ENCODE assay signal across 26 cellular contexts in genomic region chr1:89930579-89930978, GRCh38.
A peak's percentile ranks its signal among the peaks of the same experiment; 100 is the strongest.
DNase-seq lines count a peak whose midpoint lies in the region; ATAC-seq, FAIRE-seq and TF ChIP-seq lines count a peak whose summit lies in the region.
"Had no signal": no experiment of that assay in that cellular context is flagged by ENCODE, and none has a peak within 500 bp of the region (broad histone marks: within the 10 kb centered on the region; RNA-seq: fewer than 3 reads in every experiment).

No MANE protein-coding gene starts in this region.

- H2BK120ac ChIP-seq in H1 (replicated peaks; ENCODE audit: low read depth, low read length) = peak overlapping the region; percentile 25

- TF ChIP-seq RAD21 in H1 (IDR thresholded peaks at IDR 0.05 in 1 of 2, conservative IDR thresholded peaks at IDR 0.05 in 1 of 2; ENCODE audit: low read depth in 2 of 2, low read length in 2 of 2) = no peak

- 72% methylated on average over 2 of the region's 2 CpGs; no CpG with 5 or more reads in 1 of the 2 experiments for WGBS in H1 (ENCODE audit: extremely low coverage in 1 of 2, insufficient coverage in 1 of 2, insufficient read length in 1 of 2, insufficient replicate concordance in 2 of 2, low coverage in 1 of 2, low lambda C conversion rate in 2 of 2, missing lambda C conversion rate in 1 of 2), 2 experiments
- 91% methylated on average over 2 of the region's 2 CpGs for WGBS in thymus

- intact Hi-C loops in CD8-positive, alpha-beta T cell (cut with DNase I, micrococcal nuclease) = no loop called here

- H3K9me3 ChIP-seq in CD8-positive, alpha-beta T cell (ENCODE audit: low read length) = no peaks in the 10 kb centered on the region
- H3K9me3 ChIP-seq in HEK293 (ENCODE audit: control insufficient read depth, insufficient read depth, low read depth, low read length) = no peaks in the 10 kb centered on the region
- peaks cover 0 to 7% of the 10 kb centered on the region in 2 experiments; a peak in 1 of 4 replicates for H3K9me3 ChIP-seq in H1 (ENCODE audit: insufficient read depth in 2 of 2, low read depth in 1 of 2, low read length in 1 of 2)
- no peaks in the 10 kb centered on the region for H3K9me3 ChIP-seq in thymus (ENCODE audit: control insufficient read depth)
- no peaks in the 10 kb centered on the region for H3K9me3 ChIP-seq in MG63
- H3K9me3 ChIP-seq: SJSA1 had no signal

- H3K27ac ChIP-seq in CD8-positive, alpha-beta T cell (ENCODE audit: low read depth, low read length) = no peak overlapping the region
- no peak overlapping the region for H3K27ac ChIP-seq in HEK293 (ENCODE audit: extremely low read depth, low read depth, low read length)
- no peak overlapping the region for H3K27ac ChIP-seq in H1 (ENCODE audit: low read depth, low read length)
- H3K27ac ChIP-seq in thymus (ENCODE audit: low read depth) = peak overlapping the region; percentile 33
- H3K27ac ChIP-seq: BLaER1, PC-9, SJSA1 had no signal

- H3K23ac ChIP-seq in H1 (ENCODE audit: insufficient read length) = no peak overlapping the region

- no peak for DNase-seq in CD8-positive, alpha-beta T cell
- no peak for DNase-seq in H1 (ENCODE audit: low read depth in 1 of 2, low spot score in 2 of 2)
- no peak for DNase-seq in NCI-H2107 (lab: John Stamatoyannopoulos, UW)
- DNase-seq in MG63 = no peak
- DNase-seq: CD4-positive, alpha-beta T cell; COR-L47; DMS53; Kasumi-1; MV-4-11; NCI-H1105; NCI-H1436 treated with DMSO at 0.1 percent for 48 hours; NCI-H1930; NCI-H446; NCI-H524 treated with DMSO at 0.1 percent for 48 hours; NCI-H82; NK-92 treated with Interleukin-12 subunit alpha and Interleukin-12 subunit beta, amount 100 ng/mL, for 24 hours; PC-9 had no signal

- peaks cover 10% of the 10 kb centered on the region for H3K36me3 ChIP-seq in CD8-positive, alpha-beta T cell (ENCODE audit: insufficient read depth, low read length)
- H3K36me3 ChIP-seq in HEK293 (ENCODE audit: control insufficient read depth in 2 of 2, insufficient read depth in 1 of 2, low read length in 2 of 2) (peaks cover 0 to 15% of the 10 kb centered on the region in 2 experiments; a peak in 2 of 3 replicates), H1 (ENCODE audit: control insufficient read depth in 2 of 4, insufficient read depth in 4 of 4, low read length in 3 of 4) (peaks cover 3 to 27% (median 18%) of the 10 kb centered on the region in 4 experiments; a peak in 5 of 8 replicates), thymus (ENCODE audit: control insufficient read depth, insufficient read depth) (peaks cover 16% of the 10 kb centered on the region), MG63 (peaks cover 10% of the 10 kb centered on the region; the same call in 1 of the 2 replicates)

- peaks cover 7% of the 10 kb centered on the region for H3K4me1 ChIP-seq in CD8-positive, alpha-beta T cell (ENCODE audit: insufficient read depth, low read length)
- no peaks in the 10 kb centered on the region for H3K4me1 ChIP-seq in HEK293 (ENCODE audit: control insufficient read depth, insufficient read depth, low read length)
- H3K4me1 ChIP-seq in H1 (replicated peaks in 1 of 4; ENCODE audit: control insufficient read depth in 3 of 4, insufficient read depth in 4 of 4, low read length in 3 of 4) = peaks cover 2 to 29% (median 27%) of the 10 kb centered on the region in 4 experiments; a peak in 5 of 7 replicates
- H3K4me1 ChIP-seq in thymus (ENCODE audit: control insufficient read depth, insufficient read depth, low read length) = peaks cover 3% of the 10 kb centered on the region

- H3K4me3 ChIP-seq in CD8-positive, alpha-beta T cell (ENCODE audit: low read depth, low read length) = no peak overlapping the region
- H3K4me3 ChIP-seq in HEK293 (ENCODE audit: low read depth, low read length) (no peak overlapping the region), H1 (ENCODE audit: extremely low read depth in 1 of 4, insufficient read depth in 2 of 4, low read depth in 3 of 4, low read length in 4 of 4) (no peak overlapping the region), thymus (ENCODE audit: low read length) (no peak overlapping the region), MG63 (no peak overlapping the region)
- H3K4me3 ChIP-seq: BLaER1, K562, PC-9, SJSA1 had no signal

- no peak for TF ChIP-seq EP300 in H1 (IDR thresholded peaks at IDR 0.05; ENCODE audit: borderline replicate concordance in 1 of 2, low read depth in 2 of 2, low read length in 2 of 2)

- H3K36me3 Mint-ChIP-seq in CD8-positive, alpha-beta T cell = peaks cover 64% of the 10 kb centered on the region

- peak overlapping the region; percentile 81 for H4K91ac ChIP-seq in H1 (replicated peaks; ENCODE audit: insufficient read length, low read length)

- peak overlapping the region; percentile 19; the same call in 1 of the 2 replicates for H2AK5ac ChIP-seq in H1 (ENCODE audit: low read depth, low read length)

- POLR2A ChIA-PET in CD8-positive, alpha-beta T cell (lab: Charles Lee) = interaction anchor here (0.7 kb wide), 1 partner anchor 662 kb away, joined by 3 read pairs; no protein-coding TSS in a partner anchor
- POLR2A ChIA-PET in HEK293 (lab: Yijun Ruan, JAX) (no interaction called here), H1 (lab: Charles Lee; ENCODE audit: partially characterized antibody) (interaction anchor here (1.0 kb wide), 1 partner anchor 99 kb away, joined by 3 read pairs; no protein-coding TSS in a partner anchor)

- H3K14ac ChIP-seq in H1 (ENCODE audit: insufficient read length) = no peak overlapping the region

- TF ChIP-seq POLR2A in H1 (IDR thresholded peaks at IDR 0.05; ENCODE audit: control extremely low read depth in 1 of 2, low read depth in 2 of 2, low read length in 2 of 2) = no peak

- peaks cover 0 to 3% of the 10 kb centered on the region in 2 experiments; a peak in 1 of 4 replicates for H3K79me2 ChIP-seq in H1 (ENCODE audit: control insufficient read depth in 1 of 2, insufficient read depth in 2 of 2, low read length in 2 of 2)

- no peaks in the 10 kb centered on the region for H3K27me3 Mint-ChIP-seq in CD8-positive, alpha-beta T cell (ENCODE audit: low read depth)
- H3K27me3 Mint-ChIP-seq: CD4-positive, alpha-beta T cell had no signal

- CTCF ChIA-PET in CD8-positive, alpha-beta T cell (lab: Charles Lee) = interaction anchor here (1.1 kb wide), 1 partner anchor 87 kb away, joined by 3 read pairs; no protein-coding TSS in a partner anchor
- CTCF ChIA-PET in HEK293 (lab: Yijun Ruan, JAX) (no interaction called here), H1 (lab: Charles Lee; ENCODE audit: partially characterized antibody) (interaction anchor here (0.8 to 1.2 kb wide), 3 partner anchors 12 to 129 kb away, joined by 3 to 4 read pairs (median 3); no protein-coding TSS in a partner anchor)

- H3K56ac ChIP-seq in H1 (replicated peaks; ENCODE audit: insufficient read length, low read depth, low read length) = no peak overlapping the region

- H4K8ac ChIP-seq in H1 (ENCODE audit: extremely low read depth, insufficient read depth, low read length) = no peak overlapping the region

- H2BK5ac ChIP-seq in H1 (ENCODE audit: low read depth, low read length) = no peak overlapping the region

- H4K20me1 ChIP-seq in H1 (replicated peaks in 1 of 2; ENCODE audit: control insufficient read depth in 1 of 2, insufficient read depth in 2 of 2, low read length in 2 of 2) = no peaks in the 10 kb centered on the region

- H3K9me3 Mint-ChIP-seq in CD8-positive, alpha-beta T cell = no peaks in the 10 kb centered on the region
- H3K9me3 Mint-ChIP-seq: CD4-positive, alpha-beta T cell had no signal

- H4K5ac ChIP-seq in H1 (ENCODE audit: insufficient read length, low read depth, low read length) = no peak overlapping the region

- H3K4ac ChIP-seq in H1 (replicated peaks; ENCODE audit: insufficient read length, low read depth, low read length) = peak overlapping the region; percentile 2

- TF ChIP-seq CTCF in CD8-positive, alpha-beta T cell (IDR thresholded peaks at IDR 0.05) = no peak
- TF ChIP-seq CTCF in HEK293 (tag by site-specific recombination; IDR thresholded peaks at IDR 0.05) (no peak), H1 (IDR thresholded peaks at IDR 0.05; ENCODE audit: control extremely low read depth in 1 of 3, insufficient read depth in 1 of 3, low read depth in 1 of 3, low read length in 3 of 3) (no peak)

- 0 out of 2 replicates have a peak overlapping the region, but pooled peaks have one; percentile 34 for H2BK15ac ChIP-seq in H1 (ENCODE audit: low read length)

- no peaks in the 10 kb centered on the region for H3K79me1 ChIP-seq in H1 (ENCODE audit: low read depth, low read length)

- peak overlapping the region; percentile 65; the same call in 1 of the 2 replicates for H3K18ac ChIP-seq in H1 (ENCODE audit: extremely low read depth, low read length)

- H3K27ac Mint-ChIP-seq in CD8-positive, alpha-beta T cell = peak overlapping the region; percentile 4
- H3K27ac Mint-ChIP-seq: CD4-positive, alpha-beta T cell had no signal

- ATAC-seq in CD8-positive, alpha-beta T cell = no peak
- no peak for ATAC-seq in HG03196 (IDR thresholded peaks at IDR 0.05; ENCODE audit: unreplicated experiment)
- ATAC-seq: K562, Right ventricle myocardium inferior had no signal

- no peak overlapping the region; a peak in 1 of 4 replicates for H3K4me2 ChIP-seq in H1 (ENCODE audit: insufficient read depth in 1 of 2, low read depth in 2 of 2, low read length in 2 of 2)
- H3K4me2 ChIP-seq: BLaER1, PC-9 had no signal

- no peak overlapping the region for H3K4me3 Mint-ChIP-seq in CD8-positive, alpha-beta T cell
- H3K4me3 Mint-ChIP-seq: CD4-positive, alpha-beta T cell had no signal

- H2BK12ac ChIP-seq in H1 (ENCODE audit: low read depth, low read length) = peak overlapping the region; percentile 79; the same call in 1 of the 2 replicates

- H3K23me2 ChIP-seq in H1 (ENCODE audit: low read depth, low read length) = no peaks in the 10 kb centered on the region

- 0 out of 2 replicates have a peak overlapping the region, but pooled peaks have one; percentile 49 for H2BK20ac ChIP-seq in H1 (ENCODE audit: low read length)

- no peak overlapping the region for H2AFZ ChIP-seq in H1 (ENCODE audit: low read length)
- H2AFZ ChIP-seq: PC-9 had no signal

- peaks cover 30% of the 10 kb centered on the region for H3K4me1 Mint-ChIP-seq in CD8-positive, alpha-beta T cell (ENCODE audit: low read depth)

- FAIRE-seq in H1 (lab: Jason Lieb, UNC) = no peak
- FAIRE-seq: H54, HTR-8/SVneo, K562 had no signal

- no peak overlapping the region for H3K9ac ChIP-seq in H1 (replicated peaks in 1 of 4; ENCODE audit: extremely low read depth in 1 of 4, low read depth in 3 of 4, low read length in 3 of 4)
- H3K9ac ChIP-seq: BLaER1 had no signal

- no peaks in the 10 kb centered on the region for H3K27me3 ChIP-seq in CD8-positive, alpha-beta T cell (ENCODE audit: insufficient read depth, low read length)
- no peaks in the 10 kb centered on the region for H3K27me3 ChIP-seq in H1 (replicated peaks in 1 of 4; ENCODE audit: control insufficient read depth in 3 of 4, extremely low read depth in 1 of 4, insufficient read depth in 3 of 4, low read length in 3 of 4)
- no peaks in the 10 kb centered on the region for H3K27me3 ChIP-seq in thymus (ENCODE audit: control insufficient read depth, insufficient read depth)
- H3K27me3 ChIP-seq in MG63 = no peaks in the 10 kb centered on the region
- H3K27me3 ChIP-seq: BLaER1, SJSA1 had no signal

TF ChIP-seq in HEK293, 187 proteins besides CTCF, POLR2A, EP300 and RAD21 (continues in another document):
- peak; percentile 33; the same call in 1 of the 2 replicates for TF ChIP-seq EGR2 (tag by site-specific recombination; IDR thresholded peaks at IDR 0.05; ENCODE audit: low read depth)

TF ChIP-seq in H1, 55 proteins besides CTCF, POLR2A, EP300 and RAD21 (continues in another document):
- TF ChIP-seq CEBPB (IDR thresholded peaks at IDR 0.05; ENCODE audit: low read depth, low read length) = no peak
